In the genomic region with DNA sequence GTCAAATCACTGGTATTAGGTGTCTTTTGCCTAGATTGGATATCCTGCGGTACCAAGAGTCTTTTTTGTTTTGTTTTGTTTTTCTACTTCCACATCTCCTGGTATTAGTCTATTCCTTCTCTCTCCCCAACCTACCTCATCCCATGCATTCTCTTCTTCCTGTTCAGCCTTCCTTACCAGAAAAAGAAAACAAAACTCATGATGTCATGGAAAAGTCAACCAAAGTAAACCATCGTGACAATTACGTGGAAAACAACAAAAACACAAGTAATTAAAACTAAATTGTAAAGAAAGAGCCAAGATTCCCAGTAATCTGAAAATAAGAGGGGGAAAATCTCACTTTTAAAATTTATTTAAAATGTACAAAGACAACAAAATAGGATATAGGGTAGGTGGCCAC, we compare ENCODE assay signal across 10 cellular contexts.
"Had no signal": no experiment of that assay in that cellular context is flagged by ENCODE, and none has a peak within 500 bp of the region (broad histone marks: within the 10 kb centered on the region; RNA-seq: fewer than 3 reads in every experiment).

No MANE protein-coding gene starts in this region.

- H3K27ac Mint-ChIP-seq: GM23338, H9, HFFc6 had no signal

- H3K4me3 ChIP-seq: GM23338, K562 had no signal

- DNase-seq: H9, HCEC 1CT, HFFc6, IMR-90, KG1 had no signal

- H3K4me3 Mint-ChIP-seq: GM23338, H9, HFFc6 had no signal

- ATAC-seq: GM23338, K562 had no signal

- H3K27ac ChIP-seq: HL-60 had no signal

- FAIRE-seq: H1, H54, K562 had no signal

- H3K9me3 Mint-ChIP-seq: GM23338, H9, HFFc6 had no signal
